1 cellular context compared by ENCODE assay signal in the genomic region with DNA sequence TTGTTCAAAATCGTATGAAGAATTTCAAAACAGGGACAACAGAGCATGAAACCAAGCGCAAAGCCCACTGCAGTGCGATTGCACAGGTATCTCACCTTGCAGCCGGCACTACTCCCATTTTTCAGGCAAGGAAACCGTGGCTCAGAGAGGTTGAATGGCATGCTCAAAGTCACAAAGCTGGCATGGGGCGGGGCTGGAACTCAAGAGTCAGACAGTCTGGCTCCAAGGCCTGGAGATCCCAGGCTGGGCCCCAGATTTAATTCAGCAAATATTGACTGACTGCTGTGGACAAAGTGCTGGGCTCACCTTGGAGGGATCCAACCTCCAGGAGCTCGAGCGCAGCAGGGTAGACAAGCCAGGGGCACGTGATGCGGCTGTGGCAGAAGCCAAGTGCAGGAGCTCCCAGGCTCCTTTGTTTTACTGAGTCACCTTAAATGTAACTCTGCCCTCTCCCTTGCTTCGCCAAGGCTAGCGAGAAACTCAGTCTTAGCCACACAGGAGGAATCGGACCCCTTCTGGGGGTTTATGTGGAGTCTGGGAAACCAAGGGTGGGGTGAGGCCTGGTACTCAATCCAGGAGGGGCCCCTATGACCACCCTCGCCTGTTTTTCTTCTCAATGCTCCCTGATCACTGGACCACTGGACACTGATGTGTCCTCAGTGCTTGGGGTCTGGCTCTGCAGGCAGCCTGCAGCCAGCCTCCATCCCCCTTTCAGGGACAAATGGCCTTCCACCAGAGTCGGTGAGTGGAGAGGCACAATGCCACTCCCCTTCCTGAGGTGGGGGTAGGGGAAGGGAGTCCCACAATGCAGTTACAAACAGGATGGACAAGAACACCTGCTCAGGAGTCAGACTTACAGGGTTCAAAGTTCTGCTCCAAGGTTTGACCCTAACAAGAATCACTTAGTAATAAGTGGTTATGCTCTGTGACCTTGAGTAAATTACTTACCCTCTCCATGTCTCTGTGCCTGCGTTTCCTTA.
TF ChIP-seq lines count a peak whose summit lies in the region.

No MANE protein-coding gene starts in this region.

TF ChIP-seq in HepG2, 621 proteins besides CTCF, POLR2A, EP300 and RAD21 (continued from another document and continues in another):
- TF ChIP-seq, protein P1, sequence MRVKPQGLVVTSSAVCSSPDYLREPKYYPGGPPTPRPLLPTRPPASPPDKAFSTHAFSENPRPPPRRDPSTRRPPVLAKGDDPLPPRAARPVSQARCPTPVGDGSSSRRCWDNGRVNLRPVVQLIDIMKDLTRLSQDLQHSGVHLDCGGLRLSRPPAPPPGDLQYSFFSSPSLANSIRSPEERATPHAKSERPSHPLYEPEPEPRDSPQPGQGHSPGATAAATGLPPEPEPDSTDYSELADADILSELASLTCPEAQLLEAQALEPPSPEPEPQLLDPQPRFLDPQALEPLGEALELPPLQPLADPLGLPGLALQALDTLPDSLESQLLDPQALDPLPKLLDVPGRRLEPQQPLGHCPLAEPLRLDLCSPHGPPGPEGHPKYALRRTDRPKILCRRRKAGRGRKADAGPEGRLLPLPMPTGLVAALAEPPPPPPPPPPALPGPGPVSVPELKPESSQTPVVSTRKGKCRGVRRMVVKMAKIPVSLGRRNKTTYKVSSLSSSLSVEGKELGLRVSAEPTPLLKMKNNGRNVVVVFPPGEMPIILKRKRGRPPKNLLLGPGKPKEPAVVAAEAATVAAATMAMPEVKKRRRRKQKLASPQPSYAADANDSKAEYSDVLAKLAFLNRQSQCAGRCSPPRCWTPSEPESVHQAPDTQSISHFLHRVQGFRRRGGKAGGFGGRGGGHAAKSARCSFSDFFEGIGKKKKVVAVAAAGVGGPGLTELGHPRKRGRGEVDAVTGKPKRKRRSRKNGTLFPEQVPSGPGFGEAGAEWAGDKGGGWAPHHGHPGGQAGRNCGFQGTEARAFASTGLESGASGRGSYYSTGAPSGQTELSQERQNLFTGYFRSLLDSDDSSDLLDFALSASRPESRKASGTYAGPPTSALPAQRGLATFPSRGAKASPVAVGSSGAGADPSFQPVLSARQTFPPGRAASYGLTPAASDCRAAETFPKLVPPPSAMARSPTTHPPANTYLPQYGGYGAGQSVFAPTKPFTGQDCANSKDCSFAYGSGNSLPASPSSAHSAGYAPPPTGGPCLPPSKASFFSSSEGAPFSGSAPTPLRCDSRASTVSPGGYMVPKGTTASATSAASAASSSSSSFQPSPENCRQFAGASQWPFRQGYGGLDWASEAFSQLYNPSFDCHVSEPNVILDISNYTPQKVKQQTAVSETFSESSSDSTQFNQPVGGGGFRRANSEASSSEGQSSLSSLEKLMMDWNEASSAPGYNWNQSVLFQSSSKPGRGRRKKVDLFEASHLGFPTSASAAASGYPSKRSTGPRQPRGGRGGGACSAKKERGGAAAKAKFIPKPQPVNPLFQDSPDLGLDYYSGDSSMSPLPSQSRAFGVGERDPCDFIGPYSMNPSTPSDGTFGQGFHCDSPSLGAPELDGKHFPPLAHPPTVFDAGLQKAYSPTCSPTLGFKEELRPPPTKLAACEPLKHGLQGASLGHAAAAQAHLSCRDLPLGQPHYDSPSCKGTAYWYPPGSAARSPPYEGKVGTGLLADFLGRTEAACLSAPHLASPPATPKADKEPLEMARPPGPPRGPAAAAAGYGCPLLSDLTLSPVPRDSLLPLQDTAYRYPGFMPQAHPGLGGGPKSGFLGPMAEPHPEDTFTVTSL (CRISPR knock-in tag; IDR thresholded peaks at IDR 0.05; ENCODE audit: borderline replicate concordance), result 0 out of 2 replicates have a peak, but pooled peaks have one; percentile 74
- peak; percentile 80; the same call in 1 of the 2 replicates for TF ChIP-seq NFKB2 (CRISPR knock-in tag; IDR thresholded peaks at IDR 0.05; ENCODE audit: borderline replicate concordance)
- peak; percentile 53; the same call in 1 of the 2 replicates for TF ChIP-seq ZKSCAN8 (CRISPR knock-in tag; IDR thresholded peaks at IDR 0.05; ENCODE audit: borderline replicate concordance)
- no peak for TF ChIP-seq ZKSCAN1 (IDR thresholded peaks at IDR 0.05; ENCODE audit: low read length)
- no peak for TF ChIP-seq MTF1 (CRISPR knock-in tag; IDR thresholded peaks at IDR 0.05)
- 0 out of 2 replicates have a peak, but pooled peaks have one; percentile 70 for TF ChIP-seq DNMT1 (CRISPR knock-in tag; IDR thresholded peaks at IDR 0.05)
- TF ChIP-seq MIER2 (CRISPR knock-in tag; IDR thresholded peaks at IDR 0.05), result no peak
- TF ChIP-seq, protein P2, sequence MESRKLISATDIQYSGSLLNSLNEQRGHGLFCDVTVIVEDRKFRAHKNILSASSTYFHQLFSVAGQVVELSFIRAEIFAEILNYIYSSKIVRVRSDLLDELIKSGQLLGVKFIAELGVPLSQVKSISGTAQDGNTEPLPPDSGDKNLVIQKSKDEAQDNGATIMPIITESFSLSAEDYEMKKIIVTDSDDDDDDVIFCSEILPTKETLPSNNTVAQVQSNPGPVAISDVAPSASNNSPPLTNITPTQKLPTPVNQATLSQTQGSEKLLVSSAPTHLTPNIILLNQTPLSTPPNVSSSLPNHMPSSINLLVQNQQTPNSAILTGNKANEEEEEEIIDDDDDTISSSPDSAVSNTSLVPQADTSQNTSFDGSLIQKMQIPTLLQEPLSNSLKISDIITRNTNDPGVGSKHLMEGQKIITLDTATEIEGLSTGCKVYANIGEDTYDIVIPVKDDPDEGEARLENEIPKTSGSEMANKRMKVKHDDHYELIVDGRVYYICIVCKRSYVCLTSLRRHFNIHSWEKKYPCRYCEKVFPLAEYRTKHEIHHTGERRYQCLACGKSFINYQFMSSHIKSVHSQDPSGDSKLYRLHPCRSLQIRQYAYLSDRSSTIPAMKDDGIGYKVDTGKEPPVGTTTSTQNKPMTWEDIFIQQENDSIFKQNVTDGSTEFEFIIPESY (CRISPR knock-in tag; IDR thresholded peaks at IDR 0.05), result peak; percentile 35
- TF ChIP-seq, protein P3, sequence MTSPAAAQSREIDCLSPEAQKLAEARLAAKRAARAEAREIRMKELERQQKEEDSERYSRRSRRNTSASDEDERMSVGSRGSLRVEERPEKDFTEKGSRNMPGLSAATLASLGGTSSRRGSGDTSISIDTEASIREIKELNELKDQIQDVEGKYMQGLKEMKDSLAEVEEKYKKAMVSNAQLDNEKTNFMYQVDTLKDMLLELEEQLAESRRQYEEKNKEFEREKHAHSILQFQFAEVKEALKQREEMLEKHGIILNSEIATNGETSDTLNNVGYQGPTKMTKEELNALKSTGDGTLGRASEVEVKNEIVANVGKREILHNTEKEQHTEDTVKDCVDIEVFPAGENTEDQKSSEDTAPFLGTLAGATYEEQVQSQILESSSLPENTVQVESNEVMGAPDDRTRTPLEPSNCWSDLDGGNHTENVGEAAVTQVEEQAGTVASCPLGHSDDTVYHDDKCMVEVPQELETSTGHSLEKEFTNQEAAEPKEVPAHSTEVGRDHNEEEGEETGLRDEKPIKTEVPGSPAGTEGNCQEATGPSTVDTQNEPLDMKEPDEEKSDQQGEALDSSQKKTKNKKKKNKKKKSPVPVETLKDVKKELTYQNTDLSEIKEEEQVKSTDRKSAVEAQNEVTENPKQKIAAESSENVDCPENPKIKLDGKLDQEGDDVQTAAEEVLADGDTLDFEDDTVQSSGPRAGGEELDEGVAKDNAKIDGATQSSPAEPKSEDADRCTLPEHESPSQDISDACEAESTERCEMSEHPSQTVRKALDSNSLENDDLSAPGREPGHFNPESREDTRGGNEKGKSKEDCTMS (CRISPR knock-in tag; conservative IDR thresholded peaks at IDR 0.05), result no peak
- TF ChIP-seq ZSCAN30 (CRISPR knock-in tag; IDR thresholded peaks at IDR 0.05), result no peak
- peak; percentile 81; the same call in 1 of the 2 replicates for TF ChIP-seq NFE2L1 (CRISPR knock-in tag; IDR thresholded peaks at IDR 0.05; ENCODE audit: borderline replicate concordance)
- TF ChIP-seq, protein P4, sequence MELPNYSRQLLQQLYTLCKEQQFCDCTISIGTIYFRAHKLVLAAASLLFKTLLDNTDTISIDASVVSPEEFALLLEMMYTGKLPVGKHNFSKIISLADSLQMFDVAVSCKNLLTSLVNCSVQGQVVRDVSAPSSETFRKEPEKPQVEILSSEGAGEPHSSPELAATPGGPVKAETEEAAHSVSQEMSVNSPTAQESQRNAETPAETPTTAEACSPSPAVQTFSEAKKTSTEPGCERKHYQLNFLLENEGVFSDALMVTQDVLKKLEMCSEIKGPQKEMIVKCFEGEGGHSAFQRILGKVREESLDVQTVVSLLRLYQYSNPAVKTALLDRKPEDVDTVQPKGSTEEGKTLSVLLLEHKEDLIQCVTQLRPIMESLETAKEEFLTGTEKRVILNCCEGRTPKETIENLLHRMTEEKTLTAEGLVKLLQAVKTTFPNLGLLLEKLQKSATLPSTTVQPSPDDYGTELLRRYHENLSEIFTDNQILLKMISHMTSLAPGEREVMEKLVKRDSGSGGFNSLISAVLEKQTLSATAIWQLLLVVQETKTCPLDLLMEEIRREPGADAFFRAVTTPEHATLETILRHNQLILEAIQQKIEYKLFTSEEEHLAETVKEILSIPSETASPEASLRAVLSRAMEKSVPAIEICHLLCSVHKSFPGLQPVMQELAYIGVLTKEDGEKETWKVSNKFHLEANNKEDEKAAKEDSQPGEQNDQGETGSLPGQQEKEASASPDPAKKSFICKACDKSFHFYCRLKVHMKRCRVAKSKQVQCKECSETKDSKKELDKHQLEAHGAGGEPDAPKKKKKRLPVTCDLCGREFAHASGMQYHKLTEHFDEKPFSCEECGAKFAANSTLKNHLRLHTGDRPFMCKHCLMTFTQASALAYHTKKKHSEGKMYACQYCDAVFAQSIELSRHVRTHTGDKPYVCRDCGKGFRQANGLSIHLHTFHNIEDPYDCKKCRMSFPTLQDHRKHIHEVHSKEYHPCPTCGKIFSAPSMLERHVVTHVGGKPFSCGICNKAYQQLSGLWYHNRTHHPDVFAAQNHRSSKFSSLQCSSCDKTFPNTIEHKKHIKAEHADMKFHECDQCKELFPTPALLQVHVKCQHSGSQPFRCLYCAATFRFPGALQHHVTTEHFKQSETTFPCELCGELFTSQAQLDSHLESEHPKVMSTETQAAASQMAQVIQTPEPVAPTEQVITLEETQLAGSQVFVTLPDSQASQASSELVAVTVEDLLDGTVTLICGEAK (IDR thresholded peaks at IDR 0.05), result no peak
- TF ChIP-seq, protein P4 (CRISPR knock-in tag; IDR thresholded peaks at IDR 0.05), result peak; percentile 84
- TF ChIP-seq, protein P5, sequence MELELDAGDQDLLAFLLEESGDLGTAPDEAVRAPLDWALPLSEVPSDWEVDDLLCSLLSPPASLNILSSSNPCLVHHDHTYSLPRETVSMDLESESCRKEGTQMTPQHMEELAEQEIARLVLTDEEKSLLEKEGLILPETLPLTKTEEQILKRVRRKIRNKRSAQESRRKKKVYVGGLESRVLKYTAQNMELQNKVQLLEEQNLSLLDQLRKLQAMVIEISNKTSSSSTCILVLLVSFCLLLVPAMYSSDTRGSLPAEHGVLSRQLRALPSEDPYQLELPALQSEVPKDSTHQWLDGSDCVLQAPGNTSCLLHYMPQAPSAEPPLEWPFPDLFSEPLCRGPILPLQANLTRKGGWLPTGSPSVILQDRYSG (CRISPR knock-in tag; IDR thresholded peaks at IDR 0.05), result no peak
- TF ChIP-seq SMAD9 (CRISPR knock-in tag; IDR thresholded peaks at IDR 0.05), result no peak
- no peak; the same call in 1 of the 2 replicates for TF ChIP-seq CHD4 (IDR thresholded peaks at IDR 0.05; ENCODE audit: borderline replicate concordance, low read length)
- TF ChIP-seq ZNF326 (CRISPR knock-in tag; IDR thresholded peaks at IDR 0.05; ENCODE audit: borderline replicate concordance), result no peak
- no peak for TF ChIP-seq ZBTB8A (CRISPR knock-in tag; IDR thresholded peaks at IDR 0.05; ENCODE audit: borderline replicate concordance, low read depth)
- peak; percentile 98 for TF ChIP-seq ZNF629 (CRISPR knock-in tag; conservative IDR thresholded peaks at IDR 0.05)
- TF ChIP-seq ZNF333 (CRISPR knock-in tag; IDR thresholded peaks at IDR 0.05; ENCODE audit: borderline replicate concordance), result no peak
- peak; percentile 87 for TF ChIP-seq GATAD2A (CRISPR knock-in tag; IDR thresholded peaks at IDR 0.05)
- TF ChIP-seq, protein P6, sequence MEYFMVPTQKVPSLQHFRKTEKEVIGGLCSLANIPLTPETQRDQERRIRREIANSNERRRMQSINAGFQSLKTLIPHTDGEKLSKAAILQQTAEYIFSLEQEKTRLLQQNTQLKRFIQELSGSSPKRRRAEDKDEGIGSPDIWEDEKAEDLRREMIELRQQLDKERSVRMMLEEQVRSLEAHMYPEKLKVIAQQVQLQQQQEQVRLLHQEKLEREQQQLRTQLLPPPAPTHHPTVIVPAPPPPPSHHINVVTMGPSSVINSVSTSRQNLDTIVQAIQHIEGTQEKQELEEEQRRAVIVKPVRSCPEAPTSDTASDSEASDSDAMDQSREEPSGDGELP (IDR thresholded peaks at IDR 0.05; ENCODE audit: borderline replicate concordance, low read depth), result peak; percentile 74; the same call in 1 of the 2 replicates
- peak; percentile 87 for TF ChIP-seq RCOR2 (CRISPR knock-in tag; IDR thresholded peaks at IDR 0.05)
